8 cellular contexts compared by ENCODE assay signal in genomic region chr20:1764136-1765033, GRCh38.
DNase-seq lines count a peak whose midpoint lies in the region; ATAC-seq and TF ChIP-seq lines count a peak whose summit lies in the region.

No MANE protein-coding gene starts in this region.

- H3K27me3 ChIP-seq in heart left ventricle = no peaks in the 10 kb centered on the region

- TF ChIP-seq CTCF in heart left ventricle (IDR thresholded peaks at IDR 0.05) = peak; percentile 59 to 81 (median 72)

- H3K27ac ChIP-seq in heart left ventricle = no peak overlapping the region

- H3K4me3 ChIP-seq in heart left ventricle = no peak overlapping the region

- peaks cover 0 to 4% (median 0%) of the 10 kb centered on the region in 12 donors for H3K4me1 ChIP-seq in heart left ventricle

- no peaks in the 10 kb centered on the region for H3K36me3 ChIP-seq in heart left ventricle

- H3K9me3 ChIP-seq in heart left ventricle = no peaks in the 10 kb centered on the region

- TF ChIP-seq POLR2A in heart left ventricle (IDR thresholded peaks at IDR 0.05) = no peak

- 28 to 29% (median 28%) methylated on average over 15 of the region's 15 CpGs for WGBS in heart left ventricle, 4 donors

- intact Hi-C loops in heart left ventricle (cut with DNase I) = loop anchor here (2.0 to 10.0 kb wide), 8 partner anchors 320 to 690 kb away; no protein-coding TSS in a partner anchor

- ATAC-seq in heart left ventricle (peak; percentile 77 to 95 (median 89)), GM18519 (IDR thresholded peaks at IDR 0.05; ENCODE audit: low FRiP score, unreplicated experiment) (no peak)

- peak; percentile 17 for DNase-seq in DMS79 (lab: John Stamatoyannopoulos, UW)
- peak; percentile 31 for DNase-seq in GOT3 (lab: John Stamatoyannopoulos, UW)
- DNase-seq in NCI-H1092 (lab: John Stamatoyannopoulos, UW) = peak; percentile 60
- DNase-seq in SKM-1 treated with dmso at 0.1 percent for 144 hours (lab: John Stamatoyannopoulos, UW; ENCODE audit: unreplicated experiment) = peak; percentile 27
- peak; percentile 25 for DNase-seq in activated naive CD8-positive, alpha-beta T cell treated with anti-CD3 and anti-CD28 coated beads, Interleukin-2, amount 50 U/mL, for 16 hours (ENCODE audit: low read depth, low spot score)
- DNase-seq in heart left ventricle = peak; percentile 61 to 80 (median 74)
- DNase-seq in pulmonary artery endothelial cell (ENCODE audit: low read depth, low spot score) = peak; percentile 61

Comparison
In these comparisons a context has a peak if more than half of its experiments do, and no peak if none do; other contexts are left out.
1. DNase-seq: peak in every context shown above with its lines; median percentile 74 in heart left ventricle; 61 in pulmonary artery endothelial cell; 60 in NCI-H1092; 31 in GOT3; 27 in SKM-1 treated with dmso at 0.1 percent for 144 hours; 25 in activated naive CD8-positive, alpha-beta T cell treated with anti-CD3 and anti-CD28 coated beads, Interleukin-2, amount 50 U/mL, for 16 hours; 17 in DMS79.